10 cellular contexts compared by ENCODE assay signal in the genomic region with DNA sequence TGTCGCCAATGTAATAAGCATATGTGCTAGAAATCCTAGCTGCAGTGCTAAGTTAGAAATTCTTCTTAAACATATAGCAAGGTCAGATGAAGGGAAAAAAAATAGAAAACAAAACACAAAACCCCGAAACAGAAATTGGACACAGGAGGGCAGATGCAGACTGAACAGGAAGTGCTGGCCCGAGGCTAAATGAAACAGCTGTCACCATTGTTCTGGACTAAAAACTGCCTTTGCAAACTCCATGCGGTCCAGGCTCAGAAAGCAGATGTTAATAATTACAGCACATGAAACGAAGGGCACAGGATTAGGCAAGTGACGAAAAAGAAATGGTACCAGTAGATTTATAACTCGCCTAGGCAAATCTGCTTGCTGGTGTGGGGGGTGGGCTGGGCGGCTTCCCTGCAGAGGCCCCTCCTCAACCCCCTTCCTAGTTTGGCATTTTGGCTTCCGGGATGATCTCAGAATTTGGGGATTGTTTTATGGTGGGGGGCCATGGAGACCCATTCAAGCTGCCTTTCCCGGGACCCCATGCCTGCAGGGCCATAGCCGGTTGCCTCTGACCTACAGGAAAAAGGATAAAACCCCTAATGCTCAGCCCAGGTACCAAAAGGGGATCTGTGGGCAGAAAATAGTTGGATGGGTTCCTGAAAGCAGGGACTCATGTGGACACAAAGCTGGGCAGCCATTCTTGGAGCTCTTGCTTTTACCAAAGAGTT. TPM values are rescaled to one million over a fixed set of nuclear protein-coding genes. Genes with fewer than 3 reads are reported as not detected.
A peak's percentile ranks its signal among the peaks of the same experiment; 100 is the strongest.
DNase-seq lines count a peak whose midpoint lies in the region; ATAC-seq and TF ChIP-seq lines count a peak whose summit lies in the region.
"Had no signal": no experiment of that assay in that cellular context is flagged by ENCODE, and none has a peak within 500 bp of the region (broad histone marks: within the 10 kb centered on the region; RNA-seq: fewer than 3 reads in every experiment).

No MANE protein-coding gene starts in this region.

- H3K4me2 ChIP-seq in GM23338 = no peak overlapping the region

- H3K79me2 ChIP-seq in GM23338 (replicated peaks; ENCODE audit: insufficient read depth) = no peaks in the 10 kb centered on the region

- DNase-seq in GM23338 (ENCODE audit: low spot score) (no peak), NCI-H2171 treated with DMSO at 0.1 percent for 48 hours (lab: John Stamatoyannopoulos, UW) (peak; percentile 82), kidney tubule cell (ENCODE audit: low spot score) (peak; percentile 23), NCI-H1436 treated with DMSO at 0.1 percent for 48 hours (lab: John Stamatoyannopoulos, UW) (no peak), NCI-H2107 (lab: John Stamatoyannopoulos, UW) (no peak), HK-2 (ENCODE audit: unreplicated experiment) (no peak)
- no peak for DNase-seq in activated CD4-positive, alpha-beta T cell treated with anti-CD3 and anti-CD28 coated beads, Interleukin-2, amount 10 ng/mL, durations not matched to agents 24 days and 14 days

- H2AFZ ChIP-seq in GM23338 = peak overlapping the region; percentile 59; the same call in 1 of the 2 replicates

- H3K27ac Mint-ChIP-seq in GM23338 = no peak overlapping the region
- H3K27ac Mint-ChIP-seq in activated CD4-positive, alpha-beta T cell treated with anti-CD3 and anti-CD28 coated beads, Interleukin-2, amount 10 ng/mL, durations not matched to agents 24 days and 14 days = no peak overlapping the region

- intact Hi-C loops in activated CD4-positive, alpha-beta T cell treated with anti-CD3 and anti-CD28 coated beads, Interleukin-2, amount 10 ng/mL, durations not matched to agents 24 days and 14 days (cut with micrococcal nuclease) = no loop called here

- H3K27me3 ChIP-seq in GM23338 (ENCODE audit: insufficient read depth) = no peaks in the 10 kb centered on the region
- H3K27me3 ChIP-seq: ovary had no signal

- no peaks in the 10 kb centered on the region for H3K36me3 Mint-ChIP-seq in GM23338 (ENCODE audit: low read depth)
- H3K36me3 Mint-ChIP-seq in activated CD4-positive, alpha-beta T cell treated with anti-CD3 and anti-CD28 coated beads, Interleukin-2, amount 10 ng/mL, durations not matched to agents 24 days and 14 days (ENCODE audit: low read depth) = no peaks in the 10 kb centered on the region

- no peaks in the 10 kb centered on the region for H3K36me3 ChIP-seq in GM23338 (ENCODE audit: insufficient read depth)
- H3K36me3 ChIP-seq: ovary had no signal

- no peak for TF ChIP-seq CTCF in GM23338 (conservative IDR thresholded peaks at IDR 0.05; ENCODE audit: low read depth in 2 of 2)

- H3K27ac ChIP-seq in GM23338 (ENCODE audit: low read depth) = no peak overlapping the region
- H3K27ac ChIP-seq: epithelial cell of prostate, ovary had no signal

- H4K20me1 ChIP-seq in GM23338 (replicated peaks; ENCODE audit: insufficient read depth) = no peaks in the 10 kb centered on the region

- no peak overlapping the region for H3K4me3 ChIP-seq in GM23338
- H3K4me3 ChIP-seq: ovary had no signal

- peaks cover 7% of the 10 kb centered on the region for H3K4me1 Mint-ChIP-seq in GM23338
- H3K4me1 Mint-ChIP-seq in activated CD4-positive, alpha-beta T cell treated with anti-CD3 and anti-CD28 coated beads, Interleukin-2, amount 10 ng/mL, durations not matched to agents 24 days and 14 days = no peaks in the 10 kb centered on the region

- peaks cover 4% of the 10 kb centered on the region for H3K27me3 Mint-ChIP-seq in GM23338 (ENCODE audit: insufficient read depth, low read depth, poor library complexity)
- H3K27me3 Mint-ChIP-seq in activated CD4-positive, alpha-beta T cell treated with anti-CD3 and anti-CD28 coated beads, Interleukin-2, amount 10 ng/mL, durations not matched to agents 24 days and 14 days = no peaks in the 10 kb centered on the region

- peaks cover 5% of the 10 kb centered on the region; the same call in 1 of the 2 replicates for H3K9me2 ChIP-seq in GM23338 (ENCODE audit: insufficient read depth)

- no peaks in the 10 kb centered on the region for H3K9me3 Mint-ChIP-seq in GM23338
- H3K9me3 Mint-ChIP-seq in activated CD4-positive, alpha-beta T cell treated with anti-CD3 and anti-CD28 coated beads, Interleukin-2, amount 10 ng/mL, durations not matched to agents 24 days and 14 days = no peaks in the 10 kb centered on the region

- no peaks in the 10 kb centered on the region for H3F3A ChIP-seq in GM23338 (replicated peaks; ENCODE audit: low read depth)

- no peak overlapping the region for H3K4me3 Mint-ChIP-seq in GM23338
- H3K4me3 Mint-ChIP-seq in activated CD4-positive, alpha-beta T cell treated with anti-CD3 and anti-CD28 coated beads, Interleukin-2, amount 10 ng/mL, durations not matched to agents 24 days and 14 days = no peak overlapping the region

- H3K4me1 ChIP-seq in GM23338 (ENCODE audit: insufficient read depth) = no peaks in the 10 kb centered on the region

- ATAC-seq in GM18508 (IDR thresholded peaks at IDR 0.05; ENCODE audit: insufficient read depth, unreplicated experiment) (peak; percentile 79), GM23338 (no peak)

TF ChIP-seq in GM23338, 12 proteins besides CTCF, POLR2A, EP300 and RAD21 (continues in another document):
- no peak for TF ChIP-seq NANOG (IDR thresholded peaks at IDR 0.05; ENCODE audit: borderline replicate concordance)
- TF ChIP-seq, protein P1, sequence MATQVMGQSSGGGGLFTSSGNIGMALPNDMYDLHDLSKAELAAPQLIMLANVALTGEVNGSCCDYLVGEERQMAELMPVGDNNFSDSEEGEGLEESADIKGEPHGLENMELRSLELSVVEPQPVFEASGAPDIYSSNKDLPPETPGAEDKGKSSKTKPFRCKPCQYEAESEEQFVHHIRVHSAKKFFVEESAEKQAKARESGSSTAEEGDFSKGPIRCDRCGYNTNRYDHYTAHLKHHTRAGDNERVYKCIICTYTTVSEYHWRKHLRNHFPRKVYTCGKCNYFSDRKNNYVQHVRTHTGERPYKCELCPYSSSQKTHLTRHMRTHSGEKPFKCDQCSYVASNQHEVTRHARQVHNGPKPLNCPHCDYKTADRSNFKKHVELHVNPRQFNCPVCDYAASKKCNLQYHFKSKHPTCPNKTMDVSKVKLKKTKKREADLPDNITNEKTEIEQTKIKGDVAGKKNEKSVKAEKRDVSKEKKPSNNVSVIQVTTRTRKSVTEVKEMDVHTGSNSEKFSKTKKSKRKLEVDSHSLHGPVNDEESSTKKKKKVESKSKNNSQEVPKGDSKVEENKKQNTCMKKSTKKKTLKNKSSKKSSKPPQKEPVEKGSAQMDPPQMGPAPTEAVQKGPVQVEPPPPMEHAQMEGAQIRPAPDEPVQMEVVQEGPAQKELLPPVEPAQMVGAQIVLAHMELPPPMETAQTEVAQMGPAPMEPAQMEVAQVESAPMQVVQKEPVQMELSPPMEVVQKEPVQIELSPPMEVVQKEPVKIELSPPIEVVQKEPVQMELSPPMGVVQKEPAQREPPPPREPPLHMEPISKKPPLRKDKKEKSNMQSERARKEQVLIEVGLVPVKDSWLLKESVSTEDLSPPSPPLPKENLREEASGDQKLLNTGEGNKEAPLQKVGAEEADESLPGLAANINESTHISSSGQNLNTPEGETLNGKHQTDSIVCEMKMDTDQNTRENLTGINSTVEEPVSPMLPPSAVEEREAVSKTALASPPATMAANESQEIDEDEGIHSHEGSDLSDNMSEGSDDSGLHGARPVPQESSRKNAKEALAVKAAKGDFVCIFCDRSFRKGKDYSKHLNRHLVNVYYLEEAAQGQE (IDR thresholded peaks at IDR 0.05; ENCODE audit: unreplicated experiment) = no peak
- no peak for TF ChIP-seq CREB1 (CRISPR knock-in tag; IDR thresholded peaks at IDR 0.05; ENCODE audit: low read depth)
- TF ChIP-seq JUNB (IDR thresholded peaks at IDR 0.05; ENCODE audit: unreplicated experiment) = no peak
- TF ChIP-seq, protein P2, sequence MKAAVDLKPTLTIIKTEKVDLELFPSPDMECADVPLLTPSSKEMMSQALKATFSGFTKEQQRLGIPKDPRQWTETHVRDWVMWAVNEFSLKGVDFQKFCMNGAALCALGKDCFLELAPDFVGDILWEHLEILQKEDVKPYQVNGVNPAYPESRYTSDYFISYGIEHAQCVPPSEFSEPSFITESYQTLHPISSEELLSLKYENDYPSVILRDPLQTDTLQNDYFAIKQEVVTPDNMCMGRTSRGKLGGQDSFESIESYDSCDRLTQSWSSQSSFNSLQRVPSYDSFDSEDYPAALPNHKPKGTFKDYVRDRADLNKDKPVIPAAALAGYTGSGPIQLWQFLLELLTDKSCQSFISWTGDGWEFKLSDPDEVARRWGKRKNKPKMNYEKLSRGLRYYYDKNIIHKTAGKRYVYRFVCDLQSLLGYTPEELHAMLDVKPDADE (IDR thresholded peaks at IDR 0.05) = no peak
- no peak for TF ChIP-seq EZH2 (IDR thresholded peaks at IDR 0.05; ENCODE audit: low read depth, unreplicated experiment)
- TF ChIP-seq STAT1 (IDR thresholded peaks at IDR 0.05; ENCODE audit: unreplicated experiment) = no peak
- no peak for TF ChIP-seq POLR2AphosphoS5 (IDR thresholded peaks at IDR 0.05; ENCODE audit: low read depth)
- no peak for TF ChIP-seq ZNF331 (CRISPR knock-in tag; IDR thresholded peaks at IDR 0.05; ENCODE audit: low read depth)
- TF ChIP-seq ZNF114 (CRISPR knock-in tag; IDR thresholded peaks at IDR 0.05) = no peak

RNA-seq across cellular contexts. Expression of a gene that starts 39.2 kb away (rescaled TPM):
- total RNA-seq in GM23338 (2014; rRNA removed; shearing (Covaris generic)) = not detected in 2 replicates
- polyA plus RNA-seq in GM23338 (2016; fragmentation: Nextera tagmentation; extraction: Ambion mirVana) = not detected in 2 replicates
- total RNA-seq in activated CD4-positive, alpha-beta T cell treated with anti-CD3 and anti-CD28 coated beads, Interleukin-2, amount 10 ng/mL, durations not matched to agents 24 days and 14 days = not detected in 2 replicates

Comparison
In these comparisons a context has a peak if more than half of its experiments do, and no peak if none do; other contexts are left out.
1. DNase-seq: peak in NCI-H2171 treated with DMSO at 0.1 percent for 48 hours (single experiment) and kidney tubule cell (single experiment); none in GM23338 (single experiment), NCI-H1436 treated with DMSO at 0.1 percent for 48 hours (single experiment), NCI-H2107 (single experiment), activated CD4-positive, alpha-beta T cell treated with anti-CD3 and anti-CD28 coated beads, Interleukin-2, amount 10 ng/mL, durations not matched to agents 24 days and 14 days (single experiment) and HK-2 (single experiment).